Comparison of ENCODE assay signal across 9 cellular contexts in the genomic region with DNA sequence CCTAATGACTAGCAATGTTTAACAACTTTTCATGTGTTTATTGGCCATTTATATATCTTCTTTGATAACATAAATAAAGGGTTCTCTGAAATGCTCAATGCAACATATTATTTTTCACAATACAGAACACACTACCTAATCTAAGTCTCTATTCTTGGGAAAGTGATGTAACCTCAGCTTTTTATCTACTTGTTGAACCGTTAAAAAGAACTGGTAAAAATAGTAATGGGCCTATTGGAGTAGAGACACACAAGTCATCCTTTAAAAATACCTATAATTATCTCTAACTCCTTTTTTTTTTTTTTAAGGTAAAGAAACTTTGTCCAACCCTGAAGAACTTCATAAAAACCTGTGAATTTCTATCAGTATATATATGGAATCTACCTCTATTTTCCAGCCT.
"Had no signal": no experiment of that assay in that cellular context is flagged by ENCODE, and none has a peak within 500 bp of the region (broad histone marks: within the 10 kb centered on the region; RNA-seq: fewer than 3 reads in every experiment).

No MANE protein-coding gene starts in this region.

- H3K4me3 ChIP-seq: GM23248, GM23338, HAP-1 had no signal

- H3K36me3 ChIP-seq: HAP-1 had no signal

- H3K4me1 ChIP-seq: HAP-1 had no signal

- DNase-seq: GM23248, GOT3, H7, H9, HCEC 1CT, HFFc6 had no signal

- ATAC-seq: GM23338, HCT116 had no signal

- H3K9me3 ChIP-seq: HAP-1 had no signal

- H3K27ac ChIP-seq: GM23248 had no signal
